In genomic region chr3:140092883-140093536, GRCh38 we compare ENCODE assay signal across 11 cellular contexts.
DNase-seq lines count a peak whose midpoint lies in the region; FAIRE-seq and TF ChIP-seq lines count a peak whose summit lies in the region.
"Had no signal": no experiment of that assay in that cellular context is flagged by ENCODE, and none has a peak within 500 bp of the region (broad histone marks: within the 10 kb centered on the region; RNA-seq: fewer than 3 reads in every experiment).

No MANE protein-coding gene starts in this region.

- FAIRE-seq in bronchial epithelial cell (lab: Jason Lieb, UNC), result no peak

- H3K27me3 ChIP-seq in bronchial epithelial cell (ENCODE audit: control insufficient read depth, insufficient read depth, low read length), result no peaks in the 10 kb centered on the region

- DNase-seq in GM12864 (ENCODE audit: low read depth), result no peak
- DNase-seq in NCI-H146 (lab: John Stamatoyannopoulos, UW), result peak; percentile 74
- DNase-seq in bronchial epithelial cell (ENCODE audit: low read depth), result no peak
- DNase-seq in EL, result no peak
- DNase-seq in cerebellar nuclear complex (lab: John Stamatoyannopoulos, UW), result no peak
- no peak for DNase-seq in HK-2 (ENCODE audit: unreplicated experiment)
- DNase-seq in NCI-H1417 treated with DMSO at 0.1 percent for 48 hours (lab: John Stamatoyannopoulos, UW), result no peak
- DNase-seq: activated CD4-positive, alpha-beta T cell treated with anti-CD3 and anti-CD28 coated beads for 48 hours; mesenchymal stem cell; stimulated activated naive B cell treated with anti-CD40 and anti-IgM and Interleukin-4, amounts not matched to agents 10 μg/mL and 1 μg/mL and 100 μg/mL, for 72 hours had no signal

- H3K36me3 ChIP-seq in bronchial epithelial cell (ENCODE audit: control insufficient read depth, insufficient read depth, low read length), result no peaks in the 10 kb centered on the region

- H3K4me3 ChIP-seq in GM12864 (ENCODE audit: low read depth, low read length) (no peak overlapping the region), bronchial epithelial cell (ENCODE audit: low read depth, low read length) (no peak overlapping the region)

- no peak overlapping the region for H3K27ac ChIP-seq in 22Rv1

- 0 out of 2 replicates have a peak, but pooled peaks have one; percentile 9 for TF ChIP-seq CTCF in 22Rv1 (IDR thresholded peaks at IDR 0.05)
- TF ChIP-seq CTCF in GM12864 (IDR thresholded peaks at IDR 0.05; ENCODE audit: low read depth, low read length, missing control alignments), result peak; percentile 55
- peak; percentile 2 for TF ChIP-seq CTCF in bronchial epithelial cell (IDR thresholded peaks at IDR 0.05; ENCODE audit: insufficient read depth, low read length, severe bottlenecking)

Comparison
In these comparisons a context has a peak if more than half of its experiments do, and no peak if none do; other contexts are left out.
1. CTCF ChIP-seq: peak in every context shown above with its lines; median percentile 55 in GM12864; 9 in 22Rv1; 2 in bronchial epithelial cell.